Comparison of ENCODE assay signal across 1 cellular context in the genomic region with DNA sequence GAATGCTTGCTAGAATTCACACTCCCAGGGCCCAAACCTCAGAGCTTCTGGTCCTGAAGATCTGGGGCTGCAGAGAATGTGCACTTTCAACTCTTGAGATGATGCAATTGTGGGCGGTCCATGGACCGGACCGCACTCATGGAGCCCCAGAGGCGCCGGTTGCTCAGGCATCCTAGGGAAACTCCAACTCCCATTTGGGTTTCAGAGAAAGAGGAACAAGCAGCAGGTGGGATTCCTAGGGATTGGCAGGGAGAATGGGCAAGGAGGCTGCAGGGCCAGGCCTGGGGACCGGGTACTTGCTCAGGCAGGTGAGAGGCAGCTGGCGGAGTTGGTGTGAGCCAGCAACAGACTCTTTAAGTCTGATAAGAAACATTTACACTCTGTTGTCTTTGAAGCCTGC.
TF ChIP-seq lines count a peak whose summit lies in the region.

No MANE protein-coding gene starts in this region.

TF ChIP-seq in HepG2, 621 proteins besides CTCF, POLR2A, EP300 and RAD21 (continued from another document and continues in another):
- no peak for TF ChIP-seq SNRNP70 (IDR thresholded peaks at IDR 0.05; ENCODE audit: low read depth, low read length)
- TF ChIP-seq ZKSCAN1 (IDR thresholded peaks at IDR 0.05; ENCODE audit: low read length) = no peak
- TF ChIP-seq JUNB (CRISPR knock-in tag; IDR thresholded peaks at IDR 0.05; ENCODE audit: borderline replicate concordance) = no peak
- no peak for TF ChIP-seq SOX6 (IDR thresholded peaks at IDR 0.05)
- TF ChIP-seq SOX6 (CRISPR knock-in tag; IDR thresholded peaks at IDR 0.05) = peak; percentile 41; the same call in 1 of the 2 replicates
- no peak for TF ChIP-seq TCF7L2 (IDR thresholded peaks at IDR 0.05; ENCODE audit: low read depth, low read length)
- no peak for TF ChIP-seq TBP (CRISPR knock-in tag; IDR thresholded peaks at IDR 0.05)
- TF ChIP-seq TRIM24 (CRISPR knock-in tag; IDR thresholded peaks at IDR 0.05) = peak; percentile 38; the same call in 1 of the 2 replicates
- TF ChIP-seq ZNF274 (CRISPR knock-in tag; IDR thresholded peaks at IDR 0.05) = no peak
- TF ChIP-seq, protein P1, sequence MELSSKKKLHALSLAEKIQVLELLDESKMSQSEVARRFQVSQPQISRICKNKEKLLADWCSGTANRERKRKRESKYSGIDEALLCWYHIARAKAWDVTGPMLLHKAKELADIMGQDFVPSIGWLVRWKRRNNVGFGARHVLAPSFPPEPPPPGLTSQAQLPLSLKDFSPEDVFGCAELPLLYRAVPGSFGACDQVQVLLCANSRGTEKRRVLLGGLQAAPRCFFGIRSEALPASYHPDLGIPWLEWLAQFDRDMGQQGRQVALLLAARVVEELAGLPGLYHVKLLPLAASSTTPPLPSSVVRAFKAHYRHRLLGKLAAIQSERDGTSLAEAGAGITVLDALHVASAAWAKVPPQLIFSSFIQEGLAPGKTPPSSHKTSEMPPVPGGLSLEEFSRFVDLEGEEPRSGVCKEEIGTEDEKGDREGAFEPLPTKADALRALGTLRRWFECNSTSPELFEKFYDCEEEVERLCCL (CRISPR knock-in tag; IDR thresholded peaks at IDR 0.05; ENCODE audit: borderline replicate concordance) = no peak
- TF ChIP-seq THAP7 (CRISPR knock-in tag; IDR thresholded peaks at IDR 0.05) = no peak
- TF ChIP-seq ZKSCAN5 (CRISPR knock-in tag; IDR thresholded peaks at IDR 0.05) = no peak
- TF ChIP-seq ZNF577 (CRISPR knock-in tag; IDR thresholded peaks at IDR 0.05; ENCODE audit: borderline replicate concordance, low read depth) = no peak
- no peak for TF ChIP-seq NKX3-1 (CRISPR knock-in tag; IDR thresholded peaks at IDR 0.05)
- no peak for TF ChIP-seq MYNN (CRISPR knock-in tag; IDR thresholded peaks at IDR 0.05; ENCODE audit: low read depth)
- TF ChIP-seq PAWR (CRISPR knock-in tag; IDR thresholded peaks at IDR 0.05; ENCODE audit: borderline replicate concordance) = no peak
- no peak for TF ChIP-seq ZNF558 (CRISPR knock-in tag; IDR thresholded peaks at IDR 0.05; ENCODE audit: borderline replicate concordance)
- TF ChIP-seq FOXO4 (CRISPR knock-in tag; conservative IDR thresholded peaks at IDR 0.05) = no peak
- peak; percentile 78; the same call in 1 of the 2 replicates for TF ChIP-seq ZNF264 (CRISPR knock-in tag; IDR thresholded peaks at IDR 0.05)
- TF ChIP-seq RBAK (CRISPR knock-in tag; IDR thresholded peaks at IDR 0.05) = no peak
- no peak for TF ChIP-seq KIAA2018 (CRISPR knock-in tag; IDR thresholded peaks at IDR 0.05; ENCODE audit: borderline replicate concordance)
- TF ChIP-seq FOXA3 (CRISPR knock-in tag; IDR thresholded peaks at IDR 0.05) = no peak
- TF ChIP-seq PRMT3 (CRISPR knock-in tag; IDR thresholded peaks at IDR 0.05; ENCODE audit: borderline replicate concordance, low read depth) = no peak
- TF ChIP-seq NR2F2 (IDR thresholded peaks at IDR 0.05; ENCODE audit: borderline replicate concordance, low read depth) = no peak
- no peak for TF ChIP-seq SIX1 (CRISPR knock-in tag; IDR thresholded peaks at IDR 0.05; ENCODE audit: borderline replicate concordance)
- peak; percentile 75; the same call in 1 of the 2 replicates for TF ChIP-seq ZNF766 (CRISPR knock-in tag; IDR thresholded peaks at IDR 0.05; ENCODE audit: borderline replicate concordance)
- TF ChIP-seq, protein P2, sequence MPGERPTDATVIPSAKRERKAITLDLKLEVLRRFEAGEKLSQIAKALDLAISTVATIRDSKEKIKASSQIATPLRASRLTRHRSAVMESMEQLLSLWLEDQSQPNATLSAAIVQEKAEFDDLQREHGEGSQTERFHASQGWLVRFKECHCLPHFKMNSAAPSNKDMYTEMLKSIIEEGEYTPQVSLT (CRISPR knock-in tag; IDR thresholded peaks at IDR 0.05; ENCODE audit: borderline replicate concordance, low read depth) = no peak
- TF ChIP-seq ZNF7 (CRISPR knock-in tag; IDR thresholded peaks at IDR 0.05) = no peak
- no peak for TF ChIP-seq ZFP1 (CRISPR knock-in tag; IDR thresholded peaks at IDR 0.05)
- peak; percentile 26; the same call in 1 of the 2 replicates for TF ChIP-seq FOXP4 (CRISPR knock-in tag; IDR thresholded peaks at IDR 0.05)
- TF ChIP-seq, protein P3, sequence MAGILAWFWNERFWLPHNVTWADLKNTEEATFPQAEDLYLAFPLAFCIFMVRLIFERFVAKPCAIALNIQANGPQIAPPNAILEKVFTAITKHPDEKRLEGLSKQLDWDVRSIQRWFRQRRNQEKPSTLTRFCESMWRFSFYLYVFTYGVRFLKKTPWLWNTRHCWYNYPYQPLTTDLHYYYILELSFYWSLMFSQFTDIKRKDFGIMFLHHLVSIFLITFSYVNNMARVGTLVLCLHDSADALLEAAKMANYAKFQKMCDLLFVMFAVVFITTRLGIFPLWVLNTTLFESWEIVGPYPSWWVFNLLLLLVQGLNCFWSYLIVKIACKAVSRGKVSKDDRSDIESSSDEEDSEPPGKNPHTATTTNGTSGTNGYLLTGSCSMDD (CRISPR knock-in tag; IDR thresholded peaks at IDR 0.05) = no peak
- no peak for TF ChIP-seq RNF2 (conservative IDR thresholded peaks at IDR 0.05; ENCODE audit: low read depth)
- TF ChIP-seq ZNF329 (CRISPR knock-in tag; IDR thresholded peaks at IDR 0.05; ENCODE audit: low read depth) = no peak
- no peak for TF ChIP-seq MLXIP (CRISPR knock-in tag; IDR thresholded peaks at IDR 0.05; ENCODE audit: borderline replicate concordance)
- TF ChIP-seq NFYC (CRISPR knock-in tag; IDR thresholded peaks at IDR 0.05) = no peak
- no peak for TF ChIP-seq BORCS8-MEF2B (CRISPR knock-in tag; IDR thresholded peaks at IDR 0.05)
- TF ChIP-seq ZSCAN20 (CRISPR knock-in tag; IDR thresholded peaks at IDR 0.05; ENCODE audit: borderline replicate concordance) = no peak
- no peak for TF ChIP-seq ZNF773 (CRISPR knock-in tag; IDR thresholded peaks at IDR 0.05; ENCODE audit: borderline replicate concordance)
- no peak for TF ChIP-seq ZSCAN25 (CRISPR knock-in tag; IDR thresholded peaks at IDR 0.05)
- no peak for TF ChIP-seq NR3C1 (CRISPR knock-in tag; IDR thresholded peaks at IDR 0.05)
- TF ChIP-seq KAT2B (IDR thresholded peaks at IDR 0.05; ENCODE audit: borderline replicate concordance, low read depth, low read length) = no peak
- TF ChIP-seq SP2 (CRISPR knock-in tag; IDR thresholded peaks at IDR 0.05) = no peak
